ENCODE assay signal across 8 cellular contexts in genomic region chr11:61793084-61793828, GRCh38. TPM values are rescaled to one million over a fixed set of nuclear protein-coding genes. Genes with fewer than 3 reads are reported as not detected.
DNase-seq lines count a peak whose midpoint lies in the region; ATAC-seq and TF ChIP-seq lines count a peak whose summit lies in the region.

No MANE protein-coding gene starts in this region.

- TF ChIP-seq CTCF in astrocyte of the spinal cord (IDR thresholded peaks at IDR 0.05; ENCODE audit: low read depth, low read length) (no peak), lower lobe of right lung (IDR thresholded peaks at IDR 0.05) (no peak), GM10266 (IDR thresholded peaks at IDR 0.05; ENCODE audit: control insufficient read depth, insufficient read depth, low read depth, missing control alignments) (no peak)

- H3K36me3 ChIP-seq in HUES64 (ENCODE audit: insufficient read depth, low read length) (peaks cover 56% of the 10 kb centered on the region), lower lobe of right lung (peaks cover 36% of the 10 kb centered on the region), urinary bladder (ENCODE audit: insufficient read depth) (peaks cover 3% of the 10 kb centered on the region)

- DNase-seq in T-helper 2 cell treated with Interferon-gamma antibody and Interleukin-4, amounts not matched to agents 5 μg/mL and 100 μg/mL, for 36 hours (ENCODE audit: low spot score) = no peak
- DNase-seq in T-helper 2 cell (no peak), astrocyte of the spinal cord (ENCODE audit: low read depth, low spot score) (no peak), lower lobe of right lung (no peak), GM10266 (ENCODE audit: extremely low spot score) (no peak), mucosa of gallbladder (ENCODE audit: low spot score) (no peak)

- peak overlapping the region; percentile 99 for H3K9ac ChIP-seq in HUES64 (ENCODE audit: low read depth, low read length)

- WGBS in HUES64 = 7% methylated on average over 28 of the region's 29 CpGs
- WGBS in urinary bladder = 3% methylated on average over 29 of the region's 29 CpGs

- H3K27me3 Mint-ChIP-seq in T-helper 2 cell treated with Interferon-gamma antibody and Interleukin-4, amounts not matched to agents 5 μg/mL and 100 μg/mL, for 36 hours (ENCODE audit: low read depth) = no peaks in the 10 kb centered on the region

- H3K36me3 Mint-ChIP-seq in T-helper 2 cell treated with Interferon-gamma antibody and Interleukin-4, amounts not matched to agents 5 μg/mL and 100 μg/mL, for 36 hours (ENCODE audit: low read depth) = peaks cover 65% of the 10 kb centered on the region

- H3K27me3 ChIP-seq in HUES64 (ENCODE audit: insufficient read depth, low read length) (no peaks in the 10 kb centered on the region), lower lobe of right lung (ENCODE audit: low read depth) (no peaks in the 10 kb centered on the region)

- peaks cover 41% of the 10 kb centered on the region for H3K4me1 Mint-ChIP-seq in T-helper 2 cell treated with Interferon-gamma antibody and Interleukin-4, amounts not matched to agents 5 μg/mL and 100 μg/mL, for 36 hours (ENCODE audit: low read depth)

- no peak for ATAC-seq in lower lobe of right lung

- H3K27ac Mint-ChIP-seq in T-helper 2 cell treated with Interferon-gamma antibody and Interleukin-4, amounts not matched to agents 5 μg/mL and 100 μg/mL, for 36 hours = peak overlapping the region; percentile 99

- no peaks in the 10 kb centered on the region for H3K9me3 Mint-ChIP-seq in T-helper 2 cell treated with Interferon-gamma antibody and Interleukin-4, amounts not matched to agents 5 μg/mL and 100 μg/mL, for 36 hours

- H3K9me3 ChIP-seq in HUES64 (ENCODE audit: insufficient read depth, low read depth, low read length) = no peaks in the 10 kb centered on the region
- no peaks in the 10 kb centered on the region for H3K9me3 ChIP-seq in lower lobe of right lung

- in situ Hi-C loops in astrocyte of the spinal cord (cut with HindIII; ENCODE audit: low sequenced_read_pairs) = no loop called here

- peak overlapping the region; percentile 93 for H3K4me3 ChIP-seq in HUES64 (ENCODE audit: low read length)
- peak overlapping the region; percentile 69 for H3K4me3 ChIP-seq in astrocyte of the spinal cord (ENCODE audit: low read depth, low read length)
- H3K4me3 ChIP-seq in lower lobe of right lung = peak overlapping the region; percentile 96
- peak overlapping the region; percentile 66 for H3K4me3 ChIP-seq in urinary bladder (ENCODE audit: low read depth, low read length)

- intact Hi-C loops in lower lobe of right lung (cut with DNase I) = no loop called here

- H3K27ac ChIP-seq in HUES64 (ENCODE audit: low read depth, low read length) (peak overlapping the region; percentile 93), lower lobe of right lung (peak overlapping the region; percentile 98), urinary bladder (ENCODE audit: low read depth) (no peak overlapping the region)

- peaks cover 7% of the 10 kb centered on the region; the same call in 1 of the 2 replicates for H3K4me1 ChIP-seq in HUES64 (ENCODE audit: insufficient read depth, low read length)
- H3K4me1 ChIP-seq in lower lobe of right lung = peaks cover 28% of the 10 kb centered on the region
- H3K4me1 ChIP-seq in urinary bladder (ENCODE audit: insufficient read depth) = no peaks in the 10 kb centered on the region

- H3K4me3 Mint-ChIP-seq in T-helper 2 cell treated with Interferon-gamma antibody and Interleukin-4, amounts not matched to agents 5 μg/mL and 100 μg/mL, for 36 hours = peak overlapping the region; percentile 97

RNA-seq across cellular contexts. Expression of gene FEN1, which starts 0.5 kb away (rescaled TPM):
- 79.1 TPM for polyA plus RNA-seq in HUES64 (2013, experiment 1 of 2)
- 74.8 TPM for polyA plus RNA-seq in HUES64 (2013, experiment 2 of 2)
- 5.4 TPM for total RNA-seq in lower lobe of right lung
- 13.1 TPM for total RNA-seq in urinary bladder
- 9.6 TPM for polyA plus RNA-seq in urinary bladder
- total RNA-seq in mucosa of gallbladder = 7.7 TPM

RNA-seq across cellular contexts. Expression of gene TMEM258, which starts 0.9 kb away (rescaled TPM):
- polyA plus RNA-seq in HUES64 (2013, experiment 1 of 2) = 242 TPM
- polyA plus RNA-seq in HUES64 (2013, experiment 2 of 2) = 247 TPM
- total RNA-seq in lower lobe of right lung = 104 TPM
- 86.6 TPM for total RNA-seq in urinary bladder
- polyA plus RNA-seq in urinary bladder = 153 TPM
- total RNA-seq in mucosa of gallbladder = 116 TPM

RNA-seq across cellular contexts. Expression of gene FADS1, which starts 23.5 kb away (rescaled TPM):
- polyA plus RNA-seq in HUES64 (2013, experiment 1 of 2) = 120 TPM
- polyA plus RNA-seq in HUES64 (2013, experiment 2 of 2) = 137 TPM
- total RNA-seq in lower lobe of right lung = 63.6 TPM
- 68.7 TPM for total RNA-seq in urinary bladder
- polyA plus RNA-seq in urinary bladder = 18.0 TPM
- 23.4 TPM for total RNA-seq in mucosa of gallbladder

RNA-seq across cellular contexts. Expression of gene FADS2, which starts 34.8 kb away (rescaled TPM):
- 487 TPM for polyA plus RNA-seq in HUES64 (2013, experiment 1 of 2)
- 532 TPM for polyA plus RNA-seq in HUES64 (2013, experiment 2 of 2)
- total RNA-seq in lower lobe of right lung = 82.0 TPM
- 75.1 TPM for total RNA-seq in urinary bladder
- 33.3 TPM for polyA plus RNA-seq in urinary bladder
- total RNA-seq in mucosa of gallbladder = 34.5 TPM

RNA-seq across cellular contexts. Expression of gene MYRF, which starts 40.8 kb away (rescaled TPM):
- polyA plus RNA-seq in HUES64 (2013, experiment 1 of 2) = 3.8 TPM
- 4.8 TPM for polyA plus RNA-seq in HUES64 (2013, experiment 2 of 2)
- total RNA-seq in lower lobe of right lung (37.9 TPM), urinary bladder (4.7 TPM), mucosa of gallbladder (320 TPM)
- 0.79 TPM for polyA plus RNA-seq in urinary bladder
